In the genomic region with DNA sequence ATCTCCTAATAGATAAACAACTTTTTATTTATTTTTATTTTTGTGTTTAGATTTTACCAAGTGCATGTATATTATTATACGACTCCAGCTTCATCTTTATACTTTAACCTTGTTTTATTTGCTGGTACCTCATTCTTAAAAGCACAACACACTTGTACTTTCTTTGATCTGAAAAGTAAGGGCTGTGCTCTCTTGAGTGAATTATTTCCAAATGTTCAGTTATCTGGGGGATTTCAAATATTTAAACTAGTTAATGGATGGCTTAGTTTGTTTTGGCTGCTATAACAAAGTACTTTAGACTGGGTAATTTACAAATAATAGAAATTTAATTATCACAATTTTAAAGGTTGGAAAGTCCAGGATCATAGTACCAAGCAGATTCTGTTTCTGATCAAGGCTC, we compare ENCODE assay signal across 23 cellular contexts.
"Had no signal": no experiment of that assay in that cellular context is flagged by ENCODE, and none has a peak within 500 bp of the region (broad histone marks: within the 10 kb centered on the region; RNA-seq: fewer than 3 reads in every experiment).

No MANE protein-coding gene starts in this region.

- H3K27ac ChIP-seq: colonic mucosa, esophagus muscularis mucosa, foreskin keratinocyte, gastrocnemius medialis, heart right ventricle, left lung, lower lobe of right lung had no signal

- DNase-seq: colonic mucosa; cortex of kidney; effector CD8-positive, alpha-beta T cell; effector memory CD8-positive, alpha-beta T cell; endodermal cell; foreskin keratinocyte; gastrocnemius medialis; glutamatergic neuron; head of caudate nucleus; heart right ventricle; hippocampal formation; left cardiac atrium; left lung; left ventricle myocardium superior; lower lobe of right lung; mesenchymal stem cell; midbrain; naive thymus-derived CD4-positive, alpha-beta T cell had no signal

- H3K9me3 Mint-ChIP-seq: endodermal cell had no signal

- H3K36me3 Mint-ChIP-seq: naive thymus-derived CD4-positive, alpha-beta T cell had no signal

- H3K9me3 ChIP-seq: colonic mucosa, esophagus muscularis mucosa, gastrocnemius medialis, heart right ventricle, left lung, lower lobe of right lung had no signal

- ATAC-seq: effector memory CD8-positive, alpha-beta T cell; foreskin keratinocyte; gastrocnemius medialis; heart right ventricle; left cardiac atrium; left lung; left ventricle myocardium superior; lower lobe of right lung; naive thymus-derived CD4-positive, alpha-beta T cell had no signal

- H3K4me1 ChIP-seq: colonic mucosa, esophagus muscularis mucosa, foreskin keratinocyte, gastrocnemius medialis, heart right ventricle, left lung, lower lobe of right lung had no signal

- H3K4me1 Mint-ChIP-seq: endodermal cell; naive thymus-derived CD4-positive, alpha-beta T cell had no signal

- H3K27me3 ChIP-seq: colonic mucosa, esophagus muscularis mucosa, foreskin keratinocyte, gastrocnemius medialis, heart right ventricle, left lung had no signal

- H3K4me3 ChIP-seq: colonic mucosa, esophagus muscularis mucosa, gastrocnemius medialis, heart right ventricle, left lung, lower lobe of right lung had no signal

- H3K36me3 ChIP-seq: colonic mucosa, esophagus muscularis mucosa, gastrocnemius medialis, heart right ventricle, left lung, lower lobe of right lung had no signal

- H3K27me3 Mint-ChIP-seq: dendritic cell treated with granulocyte-macrophage colony-stimulating factor and Interleukin-4, amounts not matched to agents 40 ng/mL and 50 ng/mL, for 4 days; effector memory CD8-positive, alpha-beta T cell; naive thymus-derived CD4-positive, alpha-beta T cell had no signal

- FAIRE-seq: endothelial cell of umbilical vein, islet of Langerhans, keratinocyte had no signal

- H3K27ac Mint-ChIP-seq: dendritic cell treated with granulocyte-macrophage colony-stimulating factor and Interleukin-4, amounts not matched to agents 40 ng/mL and 50 ng/mL, for 4 days; effector memory CD8-positive, alpha-beta T cell; endodermal cell had no signal

- H3K4me3 Mint-ChIP-seq: dendritic cell treated with granulocyte-macrophage colony-stimulating factor and Interleukin-4, amounts not matched to agents 40 ng/mL and 50 ng/mL, for 4 days; effector memory CD8-positive, alpha-beta T cell; endodermal cell; naive thymus-derived CD4-positive, alpha-beta T cell had no signal
